In genomic region chr3:126106336-126107202, GRCh38 we compare ENCODE assay signal across 17 cellular contexts. TPM values are rescaled to one million over a fixed set of nuclear protein-coding genes. Genes with fewer than 3 reads are reported as not detected.
A peak's percentile ranks its signal among the peaks of the same experiment; 100 is the strongest.
DNase-seq lines count a peak whose midpoint lies in the region; ATAC-seq and TF ChIP-seq lines count a peak whose summit lies in the region.
"Had no signal": no experiment of that assay in that cellular context is flagged by ENCODE, and none has a peak within 500 bp of the region (broad histone marks: within the 10 kb centered on the region; RNA-seq: fewer than 3 reads in every experiment).

No MANE protein-coding gene starts in this region.

- no peak overlapping the region for H2BK5ac ChIP-seq in neuronal stem cell (ENCODE audit: low read length)

- TF ChIP-seq POLR2A in esophagus muscularis mucosa (IDR thresholded peaks at IDR 0.05; ENCODE audit: low read depth), result no peak

- intact Hi-C loops in cardiac septum (cut with DNase I) (no loop called here), left ventricle myocardium superior (cut with micrococcal nuclease) (no loop called here), esophagus muscularis mucosa (cut with DNase I) (no loop called here)

- H3K27ac Mint-ChIP-seq in endodermal cell, result no peak overlapping the region
- H3K27ac Mint-ChIP-seq: CD8-positive, alpha-beta T cell had no signal

- no peak overlapping the region for H4K91ac ChIP-seq in neuronal stem cell (ENCODE audit: low read depth, low read length, poor library complexity)

- no peak overlapping the region for H2BK15ac ChIP-seq in neuronal stem cell (ENCODE audit: low read length)

- no peak overlapping the region for H4K8ac ChIP-seq in neuronal stem cell (ENCODE audit: low read depth, low read length)

- peaks cover 8 to 65% (median 36%) of the 10 kb centered on the region in 4 donors for H3K36me3 ChIP-seq in esophagus muscularis mucosa
- no peaks in the 10 kb centered on the region for H3K36me3 ChIP-seq in neuronal stem cell (replicated peaks in 1 of 2; ENCODE audit: control insufficient read depth in 2 of 2, insufficient read depth in 2 of 2, low read length in 2 of 2)
- H3K36me3 ChIP-seq in endodermal cell (ENCODE audit: control insufficient read depth, insufficient read depth, low read length), result no peaks in the 10 kb centered on the region
- H3K36me3 ChIP-seq: BLaER1 had no signal

- H3K79me1 ChIP-seq in neuronal stem cell (ENCODE audit: low read depth, low read length), result no peaks in the 10 kb centered on the region

- no peak overlapping the region for H2AFZ ChIP-seq in neuronal stem cell (ENCODE audit: low read length)
- H2AFZ ChIP-seq: GM23248 had no signal

- no peak for TF ChIP-seq EP300 in esophagus muscularis mucosa (IDR thresholded peaks at IDR 0.05)

- H3K4ac ChIP-seq in neuronal stem cell (ENCODE audit: low read length), result no peak overlapping the region

- H3K4me1 ChIP-seq in esophagus muscularis mucosa (peaks cover 16 to 22% (median 19%) of the 10 kb centered on the region in 4 donors), neuronal stem cell (ENCODE audit: control insufficient read depth in 2 of 2, insufficient read depth in 1 of 2, low read depth in 1 of 2, low read length in 2 of 2) (peaks cover 6 to 15% of the 10 kb centered on the region in 2 donors), endodermal cell (ENCODE audit: control insufficient read depth, insufficient read depth, low read length) (no peaks in the 10 kb centered on the region)
- H3K4me1 ChIP-seq: BLaER1 had no signal

- no peaks in the 10 kb centered on the region for H3K36me3 Mint-ChIP-seq in endodermal cell (ENCODE audit: low read depth)
- H3K36me3 Mint-ChIP-seq: CD8-positive, alpha-beta T cell had no signal

- no peak overlapping the region for H3K18ac ChIP-seq in neuronal stem cell (ENCODE audit: low read length)

- H2BK12ac ChIP-seq in neuronal stem cell (ENCODE audit: low read length), result no peak overlapping the region

- H3K4me3 ChIP-seq in esophagus muscularis mucosa (no peak overlapping the region), neuronal stem cell (ENCODE audit: low read length in 2 of 2) (no peak overlapping the region), endodermal cell (ENCODE audit: low read length) (no peak overlapping the region)
- H3K4me3 ChIP-seq: BLaER1, GM23248, K562 had no signal

- peak overlapping the region; percentile 27 for H3K23ac ChIP-seq in neuronal stem cell (ENCODE audit: low read depth, low read length, poor library complexity)

- H3K27me3 ChIP-seq in esophagus muscularis mucosa (no peaks in the 10 kb centered on the region), neuronal stem cell (ENCODE audit: control insufficient read depth in 3 of 3, insufficient read depth in 3 of 3, low read depth in 1 of 3, low read length in 3 of 3) (peaks cover 0 to 30% (median 0%) of the 10 kb centered on the region in 3 experiments), endodermal cell (ENCODE audit: control insufficient read depth, insufficient read depth, low read length, poor library complexity, severe bottlenecking) (no peaks in the 10 kb centered on the region)
- H3K27me3 ChIP-seq: BLaER1 had no signal

- H3K27ac ChIP-seq in esophagus muscularis mucosa (replicated peaks in 1 of 4) (no peak overlapping the region), neuronal stem cell (replicated peaks; ENCODE audit: low read length) (no peak overlapping the region), endodermal cell (ENCODE audit: low read depth, low read length) (no peak overlapping the region)
- H3K27ac ChIP-seq: BLaER1, GM23248 had no signal

- no peak overlapping the region for H3K4me2 ChIP-seq in neuronal stem cell (ENCODE audit: insufficient read depth, low read length, poor library complexity, severe bottlenecking)
- H3K4me2 ChIP-seq: BLaER1 had no signal

- no peak overlapping the region for H3K9ac ChIP-seq in neuronal stem cell (ENCODE audit: low read depth, low read length, poor library complexity)
- no peak overlapping the region for H3K9ac ChIP-seq in endodermal cell (ENCODE audit: extremely low read depth, low read length, poor library complexity, severe bottlenecking)
- H3K9ac ChIP-seq: BLaER1, GM23248 had no signal

- H3K4me3 Mint-ChIP-seq in endodermal cell, result no peak overlapping the region
- H3K4me3 Mint-ChIP-seq: CD8-positive, alpha-beta T cell had no signal

- H2AK5ac ChIP-seq in neuronal stem cell (ENCODE audit: low read depth, low read length), result peak overlapping the region; percentile 3

- no peaks in the 10 kb centered on the region for H3K9me3 Mint-ChIP-seq in endodermal cell
- H3K9me3 Mint-ChIP-seq: CD8-positive, alpha-beta T cell had no signal

- ATAC-seq in left ventricle myocardium superior (no peak), GM21367 (IDR thresholded peaks at IDR 0.05; ENCODE audit: unreplicated experiment) (no peak), GM18861 (IDR thresholded peaks at IDR 0.05; ENCODE audit: unreplicated experiment) (no peak)
- ATAC-seq: CD8-positive, alpha-beta T cell; HCT116; K562 had no signal

- no peaks in the 10 kb centered on the region for H3K27me3 Mint-ChIP-seq in endodermal cell (ENCODE audit: insufficient read depth)

- H2BK120ac ChIP-seq in neuronal stem cell (ENCODE audit: low read depth, low read length), result no peak overlapping the region

- H3K14ac ChIP-seq in neuronal stem cell (ENCODE audit: low read length), result no peak overlapping the region

- TF ChIP-seq CTCF in esophagus muscularis mucosa (IDR thresholded peaks at IDR 0.05), result no peak
- no peak for TF ChIP-seq CTCF in endodermal cell (conservative IDR thresholded peaks at IDR 0.05)

- DNase-seq in cardiac septum (ENCODE audit: low spot score) (peak; percentile 50), left ventricle myocardium superior (no peak), esophagus muscularis mucosa (ENCODE audit: extremely low spot score) (peak; percentile 75), neuronal stem cell (ENCODE audit: low spot score) (no peak), endodermal cell (no peak)
- DNase-seq: DMS79 treated with DMSO at 0.1 percent for 48 hours, GM23248, MV-4-11, NCI-H1417, NCI-H187 treated with DMSO at 0.1 percent for 48 hours, NCI-H526 treated with DMSO at 0.1 percent for 48 hours had no signal

- WGBS in esophagus muscularis mucosa, result 91% methylated on average over 21 of the region's 21 CpGs
- no CpG with 5 or more reads among the region's 21 CpGs for WGBS in neuronal stem cell (ENCODE audit: extremely low coverage in 2 of 2, insufficient read length in 2 of 2, insufficient replicate concordance in 1 of 2), 2 donors
- 91 to 96% methylated on average over 16 to 21 of the region's 21 CpGs for WGBS in endodermal cell (ENCODE audit: insufficient coverage in 1 of 2, insufficient read length in 1 of 2), 2 experiments

- no peaks in the 10 kb centered on the region for H3K9me3 ChIP-seq in esophagus muscularis mucosa
- no peaks in the 10 kb centered on the region for H3K9me3 ChIP-seq in neuronal stem cell (replicated peaks in 1 of 2; ENCODE audit: control insufficient read depth in 2 of 2, insufficient read depth in 1 of 2, low read depth in 1 of 2, low read length in 2 of 2)
- no peaks in the 10 kb centered on the region for H3K9me3 ChIP-seq in endodermal cell (ENCODE audit: control insufficient read depth, low read length)
- H3K9me3 ChIP-seq: BLaER1 had no signal

- H3K4me1 Mint-ChIP-seq in endodermal cell, result no peaks in the 10 kb centered on the region

RNA-seq across cellular contexts. Expression of gene SLC41A3, which starts 22.6 kb away (rescaled TPM):
- total RNA-seq in cardiac septum, result 35.6 TPM
- total RNA-seq in left ventricle myocardium superior, result 35.4 TPM
- total RNA-seq in esophagus muscularis mucosa, result 10 to 100 TPM; 31.6 to 68.1 (median 38.9) TPM
- polyA plus RNA-seq in neuronal stem cell (2013, experiment 1 of 2), result 46.4 TPM
- 47.5 TPM for polyA plus RNA-seq in neuronal stem cell (2013, experiment 2 of 2)
- total RNA-seq in endodermal cell, result 10 to 100 TPM; 46.8 to 50.4 TPM
- 48.2 TPM for polyA plus RNA-seq in endodermal cell (2013, experiment 1 of 2)
- polyA plus RNA-seq in endodermal cell (2013, experiment 2 of 2), result 42.7 TPM

Comparison
In these comparisons a context has a peak if more than half of its experiments do, and no peak if none do; other contexts are left out.
1. DNase-seq: peak in cardiac septum (single experiment) and esophagus muscularis mucosa (single experiment); none in left ventricle myocardium superior (single experiment), neuronal stem cell (single experiment) and endodermal cell (single experiment).